In genomic region chr4:80094191-80094590, GRCh38 we compare ENCODE assay signal across 25 cellular contexts. TPM values are rescaled to one million over a fixed set of nuclear protein-coding genes. Genes with fewer than 3 reads are reported as not detected.
DNase-seq lines count a peak whose midpoint lies in the region; ATAC-seq, FAIRE-seq and TF ChIP-seq lines count a peak whose summit lies in the region.
"Had no signal": no experiment of that assay in that cellular context is flagged by ENCODE, and none has a peak within 500 bp of the region (broad histone marks: within the 10 kb centered on the region; RNA-seq: fewer than 3 reads in every experiment).

No MANE protein-coding gene starts in this region.

- H3K4me1 ChIP-seq in mesenchymal stem cell (ENCODE audit: control insufficient read depth, insufficient read depth, low read depth, low read length), result peaks cover 1% of the 10 kb centered on the region

- H3K23ac ChIP-seq in mesenchymal stem cell (ENCODE audit: low read length in 2 of 2), result no peak overlapping the region

- no peak overlapping the region for H2BK120ac ChIP-seq in mesenchymal stem cell (ENCODE audit: low read depth, low read length)

- H3K9ac ChIP-seq in mesenchymal stem cell (ENCODE audit: low read length), result no peak overlapping the region

- H4K91ac ChIP-seq in mesenchymal stem cell (ENCODE audit: low read length), result no peak overlapping the region

- no peaks in the 10 kb centered on the region for H3K79me1 ChIP-seq in mesenchymal stem cell (replicated peaks; ENCODE audit: low read length, poor library complexity, severe bottlenecking)

- no peak overlapping the region for H2BK15ac ChIP-seq in mesenchymal stem cell (ENCODE audit: low read depth, poor library complexity, severe bottlenecking)

- no peaks in the 10 kb centered on the region for H3K36me3 Mint-ChIP-seq in activated CD8-positive, alpha-beta T cell treated with anti-CD3 and anti-CD28 coated beads, Interleukin-2, amount 10 ng/mL, durations not matched to agents 7 days and 5 days (ENCODE audit: low read depth)
- H3K36me3 Mint-ChIP-seq in stimulated activated effector memory CD8-positive, alpha-beta T cell treated with anti-CD3 and anti-CD28 coated beads, Interleukin-12 subunit alpha, Interleukin-12 subunit beta, amount 100 ng/mL, for 72 hours, result no peaks in the 10 kb centered on the region

- no peak for FAIRE-seq in GM12892 (lab: Jason Lieb, UNC)
- FAIRE-seq: GM12891, GM18507 had no signal

- peaks cover 2% of the 10 kb centered on the region for H3K27me3 Mint-ChIP-seq in activated CD8-positive, alpha-beta T cell treated with anti-CD3 and anti-CD28 coated beads, Interleukin-2, amount 10 ng/mL, durations not matched to agents 7 days and 5 days (ENCODE audit: low read depth)

- H3K4ac ChIP-seq in mesenchymal stem cell (ENCODE audit: low read depth in 1 of 2, low read length in 2 of 2), result no peak overlapping the region

- no peak overlapping the region for H2AK5ac ChIP-seq in mesenchymal stem cell (ENCODE audit: low read length, severe bottlenecking)

- H3K18ac ChIP-seq in mesenchymal stem cell (ENCODE audit: low read depth in 1 of 2, low read length in 2 of 2), result no peak overlapping the region

- no peak overlapping the region for H3K27ac Mint-ChIP-seq in activated CD8-positive, alpha-beta T cell treated with anti-CD3 and anti-CD28 coated beads, Interleukin-2, amount 10 ng/mL, durations not matched to agents 7 days and 5 days
- H3K27ac Mint-ChIP-seq in stimulated activated effector memory CD8-positive, alpha-beta T cell treated with anti-CD3 and anti-CD28 coated beads, Interleukin-12 subunit alpha, Interleukin-12 subunit beta, amount 100 ng/mL, for 72 hours, result no peak overlapping the region
- H3K27ac Mint-ChIP-seq: B cell had no signal

- no peak overlapping the region for H3K4me3 ChIP-seq in mesenchymal stem cell (ENCODE audit: insufficient read depth in 1 of 2, low read depth in 1 of 2, low read length in 2 of 2)
- H3K4me3 ChIP-seq in MG63, result no peak overlapping the region
- H3K4me3 ChIP-seq: PC-9 had no signal

- H3K4me3 Mint-ChIP-seq in activated CD8-positive, alpha-beta T cell treated with anti-CD3 and anti-CD28 coated beads, Interleukin-2, amount 10 ng/mL, durations not matched to agents 7 days and 5 days, result no peak overlapping the region
- H3K4me3 Mint-ChIP-seq in stimulated activated effector memory CD8-positive, alpha-beta T cell treated with anti-CD3 and anti-CD28 coated beads, Interleukin-12 subunit alpha, Interleukin-12 subunit beta, amount 100 ng/mL, for 72 hours, result no peak overlapping the region
- H3K4me3 Mint-ChIP-seq: B cell had no signal

- no peaks in the 10 kb centered on the region for H3K9me3 ChIP-seq in mesenchymal stem cell (ENCODE audit: control insufficient read depth, low read length)
- no peaks in the 10 kb centered on the region for H3K9me3 ChIP-seq in MG63

- peak; percentile 65 for DNase-seq in EL
- DNase-seq in MV-4-11 (lab: John Stamatoyannopoulos, UW), result peak; percentile 15
- DNase-seq in fibroblast of gingiva (ENCODE audit: low read depth), result peak; percentile 76
- DNase-seq in mesenchymal stem cell, result peak; percentile 30
- DNase-seq in activated CD8-positive, alpha-beta T cell treated with anti-CD3 and anti-CD28 coated beads, Interleukin-2, amount 10 ng/mL, durations not matched to agents 7 days and 5 days, result no peak
- no peak for DNase-seq in GM12892 (ENCODE audit: insufficient read length)
- DNase-seq in stimulated activated effector memory CD8-positive, alpha-beta T cell treated with anti-CD3 and anti-CD28 coated beads, Interleukin-12 subunit alpha, Interleukin-12 subunit beta, amount 100 ng/mL, for 72 hours (ENCODE audit: low spot score in 2 of 2), result no peak
- no peak for DNase-seq in MG63
- DNase-seq: ACHN, COR-L47, DMS153, GOT3, KBM-7, NCI-H1105, NCI-H2081 treated with DMSO at 0.1 percent for 48 hours, NCI-H510A treated with DMSO at 0.1 percent for 48 hours, NCI-H82, PC-9, SIG-M5, T-helper 1 cell had no signal

- H3K14ac ChIP-seq in mesenchymal stem cell (ENCODE audit: low read length in 2 of 2), result no peak overlapping the region

- H3K4me1 Mint-ChIP-seq in activated CD8-positive, alpha-beta T cell treated with anti-CD3 and anti-CD28 coated beads, Interleukin-2, amount 10 ng/mL, durations not matched to agents 7 days and 5 days (ENCODE audit: low read depth), result peaks cover 12% of the 10 kb centered on the region
- peaks cover 13% of the 10 kb centered on the region for H3K4me1 Mint-ChIP-seq in stimulated activated effector memory CD8-positive, alpha-beta T cell treated with anti-CD3 and anti-CD28 coated beads, Interleukin-12 subunit alpha, Interleukin-12 subunit beta, amount 100 ng/mL, for 72 hours

- H3K36me3 ChIP-seq in mesenchymal stem cell (ENCODE audit: control insufficient read depth in 1 of 2, insufficient read depth in 2 of 2, low read depth in 1 of 2, low read length in 2 of 2), result no peaks in the 10 kb centered on the region
- H3K36me3 ChIP-seq in MG63, result no peaks in the 10 kb centered on the region

- H2BK12ac ChIP-seq in mesenchymal stem cell (ENCODE audit: low read length in 2 of 2), result no peak overlapping the region

- H3K27ac ChIP-seq in mesenchymal stem cell (ENCODE audit: low read length, poor library complexity, severe bottlenecking), result no peak overlapping the region
- H3K27ac ChIP-seq: PC-9, RWPE1 had no signal

- no peak overlapping the region for H2BK5ac ChIP-seq in mesenchymal stem cell (ENCODE audit: low read depth, low read length, poor library complexity, severe bottlenecking)

- no peaks in the 10 kb centered on the region for H3K27me3 ChIP-seq in mesenchymal stem cell (ENCODE audit: control insufficient read depth in 1 of 2, insufficient read depth in 1 of 2, low read length in 2 of 2)
- H3K27me3 ChIP-seq in MG63, result no peaks in the 10 kb centered on the region

- POLR2A ChIA-PET in activated CD8-positive, alpha-beta T cell treated with anti-CD3 and anti-CD28 coated beads, Interleukin-2, amount 10 ng/mL, durations not matched to agents 7 days and 5 days (lab: Charles Lee), result no interaction called here

- H3K4me2 ChIP-seq in mesenchymal stem cell (ENCODE audit: low read length, poor library complexity, severe bottlenecking), result no peak overlapping the region
- H3K4me2 ChIP-seq: PC-9 had no signal

- H2AFZ ChIP-seq in mesenchymal stem cell (ENCODE audit: low read depth, low read length), result no peak overlapping the region
- H2AFZ ChIP-seq: PC-9 had no signal

- TF ChIP-seq POLR2A in GM12892 (IDR thresholded peaks at IDR 0.05; ENCODE audit: low read depth, low read length), result no peak

- H3K9me3 Mint-ChIP-seq in activated CD8-positive, alpha-beta T cell treated with anti-CD3 and anti-CD28 coated beads, Interleukin-2, amount 10 ng/mL, durations not matched to agents 7 days and 5 days (ENCODE audit: insufficient read depth), result no peaks in the 10 kb centered on the region
- H3K9me3 Mint-ChIP-seq in stimulated activated effector memory CD8-positive, alpha-beta T cell treated with anti-CD3 and anti-CD28 coated beads, Interleukin-12 subunit alpha, Interleukin-12 subunit beta, amount 100 ng/mL, for 72 hours, result no peaks in the 10 kb centered on the region

- no peak for ATAC-seq in activated CD8-positive, alpha-beta T cell treated with anti-CD3 and anti-CD28 coated beads, Interleukin-2, amount 10 ng/mL, durations not matched to agents 7 days and 5 days
- ATAC-seq in stimulated activated effector memory CD8-positive, alpha-beta T cell treated with anti-CD3 and anti-CD28 coated beads, Interleukin-12 subunit alpha, Interleukin-12 subunit beta, amount 100 ng/mL, for 72 hours, result no peak
- ATAC-seq: SK-N-SH treated with all-trans-retinoic acid at 6 μM for 48 hours had no signal

- 71% methylated on average over 1 of the region's 1 CpG for WGBS in mesenchymal stem cell

- H4K8ac ChIP-seq in mesenchymal stem cell (ENCODE audit: low read length), result no peak overlapping the region

- CTCF ChIA-PET in activated CD8-positive, alpha-beta T cell treated with anti-CD3 and anti-CD28 coated beads, Interleukin-2, amount 10 ng/mL, durations not matched to agents 7 days and 5 days (lab: Charles Lee), result no interaction called here

RNA-seq across cellular contexts. Expression of gene ANTXR2, which starts 21.2 kb away (rescaled TPM):
- polyA plus RNA-seq in mesenchymal stem cell (2013, experiment 1 of 2), result 80.9 TPM
- 84.2 TPM for polyA plus RNA-seq in mesenchymal stem cell (2013, experiment 2 of 2)
- total RNA-seq in activated CD8-positive, alpha-beta T cell treated with anti-CD3 and anti-CD28 coated beads, Interleukin-2, amount 10 ng/mL, durations not matched to agents 7 days and 5 days, result 10 to 100 TPM; 15.0 to 18.0 TPM
- 5.0 TPM for polyA plus RNA-seq in GM12892 (2012; ENCODE audit: missing spikeins)
- 4.7 and 5.6 TPM in 2 replicates for total RNA-seq in MG63 (2014; rRNA removed; shearing (Covaris generic); ENCODE audit: low replicate concordance)

Comparison
In these comparisons a context has a peak if more than half of its experiments do, and no peak if none do; other contexts are left out.
1. DNase-seq: peak in EL (single experiment), MV-4-11 (single experiment), fibroblast of gingiva (single experiment) and mesenchymal stem cell (single experiment); none in activated CD8-positive, alpha-beta T cell treated with anti-CD3 and anti-CD28 coated beads, Interleukin-2, amount 10 ng/mL, durations not matched to agents 7 days and 5 days (single experiment), GM12892 (single experiment), stimulated activated effector memory CD8-positive, alpha-beta T cell treated with anti-CD3 and anti-CD28 coated beads, Interleukin-12 subunit alpha, Interleukin-12 subunit beta, amount 100 ng/mL, for 72 hours (0 of 2) and MG63 (single experiment).